2 cellular contexts compared by ENCODE assay signal in the genomic region with DNA sequence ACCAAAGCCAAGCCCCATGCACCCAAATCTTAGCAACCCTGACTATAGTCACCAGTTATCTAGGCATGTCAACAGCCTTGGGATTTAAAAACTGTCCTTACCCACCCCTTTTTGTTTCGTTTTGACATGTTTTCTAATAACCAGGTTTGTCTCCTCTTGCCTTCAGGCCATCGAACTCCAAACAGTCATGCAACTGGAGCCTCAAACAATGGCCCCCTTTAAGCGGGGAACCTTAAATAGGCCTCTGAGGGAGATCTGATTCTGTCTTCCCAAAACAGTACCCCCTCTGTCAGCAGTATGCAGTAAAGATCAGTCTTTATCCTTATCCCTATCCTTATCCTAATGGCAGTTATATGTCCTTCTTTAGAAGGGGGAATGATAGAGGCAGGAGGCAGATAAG.
TF ChIP-seq lines count a peak whose summit lies in the region.

No MANE protein-coding gene starts in this region.

TF ChIP-seq in IMR-90, 13 proteins besides CTCF, POLR2A, EP300 and RAD21:
- no peak for TF ChIP-seq MAZ (IDR thresholded peaks at IDR 0.05; ENCODE audit: borderline replicate concordance, low read depth, low read length)
- no peak for TF ChIP-seq CEBPB (IDR thresholded peaks at IDR 0.05; ENCODE audit: low read depth, low read length)
- no peak for TF ChIP-seq MXI1 (IDR thresholded peaks at IDR 0.05; ENCODE audit: borderline replicate concordance, low read depth, low read length)
- no peak for TF ChIP-seq RFX5 (IDR thresholded peaks at IDR 0.05; ENCODE audit: low read depth, low read length)
- no peak for TF ChIP-seq MAFK (IDR thresholded peaks at IDR 0.05; ENCODE audit: low read depth, low read length)

TF ChIP-seq in HEK293T, 16 proteins besides CTCF, POLR2A, EP300 and RAD21:
- TF ChIP-seq SP1 (IDR thresholded peaks at IDR 0.05) (no peak), FOXK2 (IDR thresholded peaks at IDR 0.05) (no peak)
